Comparison of ENCODE assay signal across 2 cellular contexts in genomic region chr1:234619794-234620247, GRCh38.
A peak's percentile ranks its signal among the peaks of the same experiment; 100 is the strongest.
TF ChIP-seq lines count a peak whose summit lies in the region.

No MANE protein-coding gene starts in this region.

TF ChIP-seq in A549, 52 proteins besides CTCF, POLR2A, EP300 and RAD21 (continued from another document):
- no peak for TF ChIP-seq E2F6 (IDR thresholded peaks at IDR 0.05; ENCODE audit: borderline replicate concordance, low read depth)
- TF ChIP-seq CEBPB (IDR thresholded peaks at IDR 0.05): peak; percentile 54 to 79; a peak in 3 of 4 replicates
- TF ChIP-seq ZSCAN20 (CRISPR knock-in tag; IDR thresholded peaks at IDR 0.05): no peak
- no peak for TF ChIP-seq FOSL2 (IDR thresholded peaks at IDR 0.05)
- TF ChIP-seq FOSL2 (CRISPR knock-in tag; IDR thresholded peaks at IDR 0.05): peak; percentile 10; the same call in 1 of the 2 replicates
- no peak for TF ChIP-seq MYC (IDR thresholded peaks at IDR 0.05; ENCODE audit: borderline replicate concordance, low read length)
- TF ChIP-seq TP53 (CRISPR knock-in tag; IDR thresholded peaks at IDR 0.05): no peak
- TF ChIP-seq BHLHE40 (IDR thresholded peaks at IDR 0.05; ENCODE audit: low read depth, low read length): no peak
- TF ChIP-seq, protein P1, sequence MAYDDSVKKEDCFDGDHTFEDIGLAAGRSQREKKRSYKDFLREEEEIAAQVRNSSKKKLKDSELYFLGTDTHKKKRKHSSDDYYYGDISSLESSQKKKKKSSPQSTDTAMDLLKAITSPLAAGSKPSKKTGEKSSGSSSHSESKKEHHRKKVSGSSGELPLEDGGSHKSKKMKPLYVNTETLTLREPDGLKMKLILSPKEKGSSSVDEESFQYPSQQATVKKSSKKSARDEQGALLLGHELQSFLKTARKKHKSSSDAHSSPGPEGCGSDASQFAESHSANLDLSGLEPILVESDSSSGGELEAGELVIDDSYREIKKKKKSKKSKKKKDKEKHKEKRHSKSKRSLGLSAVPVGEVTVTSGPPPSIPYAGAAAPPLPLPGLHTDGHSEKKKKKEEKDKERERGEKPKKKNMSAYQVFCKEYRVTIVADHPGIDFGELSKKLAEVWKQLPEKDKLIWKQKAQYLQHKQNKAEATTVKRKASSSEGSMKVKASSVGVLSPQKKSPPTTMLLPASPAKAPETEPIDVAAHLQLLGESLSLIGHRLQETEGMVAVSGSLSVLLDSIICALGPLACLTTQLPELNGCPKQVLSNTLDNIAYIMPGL (CRISPR knock-in tag; IDR thresholded peaks at IDR 0.05; ENCODE audit: borderline replicate concordance): no peak
- no peak for TF ChIP-seq HOXB13 (CRISPR knock-in tag; IDR thresholded peaks at IDR 0.05; ENCODE audit: low read depth)
- TF ChIP-seq SMC3 (IDR thresholded peaks at IDR 0.05): 0 out of 3 replicates have a peak, but pooled peaks have one; percentile 10
- TF ChIP-seq ESRRA (IDR thresholded peaks at IDR 0.05; ENCODE audit: borderline replicate concordance, low read length): no peak
- TF ChIP-seq CBX2 (IDR thresholded peaks at IDR 0.05; ENCODE audit: borderline replicate concordance, low read depth): no peak
- no peak for TF ChIP-seq GATA3 (IDR thresholded peaks at IDR 0.05; ENCODE audit: borderline replicate concordance)
- TF ChIP-seq TFCP2L1 (CRISPR knock-in tag; IDR thresholded peaks at IDR 0.05): no peak

TF ChIP-seq in HepG2, 621 proteins besides CTCF, POLR2A, EP300 and RAD21 (continued from another document and continues in another):
- peak; percentile 83 for TF ChIP-seq ATF2 (CRISPR knock-in tag; IDR thresholded peaks at IDR 0.05)
- TF ChIP-seq GRHL1 (CRISPR knock-in tag; conservative IDR thresholded peaks at IDR 0.05): no peak
- no peak for TF ChIP-seq MYC (CRISPR knock-in tag; IDR thresholded peaks at IDR 0.05; ENCODE audit: borderline replicate concordance)
- TF ChIP-seq ZNF644 (CRISPR knock-in tag; IDR thresholded peaks at IDR 0.05; ENCODE audit: low read depth): 0 out of 2 replicates have a peak, but pooled peaks have one; percentile 9
- TF ChIP-seq SPEN (CRISPR knock-in tag; IDR thresholded peaks at IDR 0.05; ENCODE audit: low read depth): no peak
- no peak for TF ChIP-seq ZNF512B (CRISPR knock-in tag; IDR thresholded peaks at IDR 0.05; ENCODE audit: borderline replicate concordance)
- no peak for TF ChIP-seq WIZ (CRISPR knock-in tag; IDR thresholded peaks at IDR 0.05)
- TF ChIP-seq ZNF234 (CRISPR knock-in tag; conservative IDR thresholded peaks at IDR 0.05): no peak
- TF ChIP-seq RFX3 (CRISPR knock-in tag; IDR thresholded peaks at IDR 0.05): no peak
- peak; percentile 86 for TF ChIP-seq SMAD3 (CRISPR knock-in tag; IDR thresholded peaks at IDR 0.05)
- no peak for TF ChIP-seq ZNF121 (CRISPR knock-in tag; IDR thresholded peaks at IDR 0.05)
- TF ChIP-seq PHF21A (CRISPR knock-in tag; IDR thresholded peaks at IDR 0.05): peak; percentile 51; the same call in 1 of the 2 replicates
- TF ChIP-seq ZNF883 (CRISPR knock-in tag; IDR thresholded peaks at IDR 0.05; ENCODE audit: not compliant biosample characterization): no peak
- TF ChIP-seq SOX6 (IDR thresholded peaks at IDR 0.05): no peak
- peak; percentile 93 for TF ChIP-seq SOX6 (CRISPR knock-in tag; IDR thresholded peaks at IDR 0.05)
- peak; percentile 99 for TF ChIP-seq MED1 (CRISPR knock-in tag; IDR thresholded peaks at IDR 0.05)
- no peak for TF ChIP-seq PRPF4 (IDR thresholded peaks at IDR 0.05; ENCODE audit: low read depth, low read length, poor library complexity, severe bottlenecking)
- TF ChIP-seq ZNF816 (CRISPR knock-in tag; IDR thresholded peaks at IDR 0.05; ENCODE audit: borderline replicate concordance): peak; percentile 64
- TF ChIP-seq, protein P2, sequence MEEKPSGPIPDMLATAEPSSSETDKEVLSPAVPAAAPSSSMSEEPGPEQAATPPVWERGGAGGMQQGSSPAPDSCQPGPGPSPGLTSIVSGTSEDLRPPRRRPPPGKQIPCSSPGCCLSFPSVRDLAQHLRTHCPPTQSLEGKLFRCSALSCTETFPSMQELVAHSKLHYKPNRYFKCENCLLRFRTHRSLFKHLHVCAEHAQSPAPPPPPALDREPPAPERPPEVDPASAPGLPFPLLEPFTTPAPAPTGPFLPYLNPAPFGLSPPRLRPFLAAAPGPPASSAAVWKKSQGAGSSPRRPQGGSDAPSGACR (CRISPR knock-in tag; IDR thresholded peaks at IDR 0.05): no peak
- TF ChIP-seq NFE2L2 (IDR thresholded peaks at IDR 0.05; ENCODE audit: low read length): no peak
- TF ChIP-seq ZMYM4 (CRISPR knock-in tag; IDR thresholded peaks at IDR 0.05): no peak; the same call in 1 of the 2 replicates
- no peak for TF ChIP-seq ZNF124 (CRISPR knock-in tag; IDR thresholded peaks at IDR 0.05)
- TF ChIP-seq ZNF784 (CRISPR knock-in tag; IDR thresholded peaks at IDR 0.05; ENCODE audit: borderline replicate concordance): no peak
- TF ChIP-seq GTF3A (CRISPR knock-in tag; conservative IDR thresholded peaks at IDR 0.05): no peak
- TF ChIP-seq ZMYM2 (CRISPR knock-in tag; IDR thresholded peaks at IDR 0.05): no peak
- peak; percentile 99 for TF ChIP-seq ZNF205 (CRISPR knock-in tag; IDR thresholded peaks at IDR 0.05)
- no peak for TF ChIP-seq ZNF781 (CRISPR knock-in tag; IDR thresholded peaks at IDR 0.05; ENCODE audit: borderline replicate concordance, not compliant biosample characterization)
- TF ChIP-seq CHCHD3 (CRISPR knock-in tag; IDR thresholded peaks at IDR 0.05): no peak
- TF ChIP-seq MLXIP (CRISPR knock-in tag; IDR thresholded peaks at IDR 0.05; ENCODE audit: borderline replicate concordance): no peak
- TF ChIP-seq PRDM4 (CRISPR knock-in tag; IDR thresholded peaks at IDR 0.05; ENCODE audit: borderline replicate concordance): no peak
- TF ChIP-seq HMGA1 (CRISPR knock-in tag; conservative IDR thresholded peaks at IDR 0.05): no peak
- TF ChIP-seq DNMT1 (CRISPR knock-in tag; IDR thresholded peaks at IDR 0.05): no peak
- TF ChIP-seq MAFF (IDR thresholded peaks at IDR 0.05; ENCODE audit: low read depth, low read length): no peak
- no peak for TF ChIP-seq NFIB (CRISPR knock-in tag; IDR thresholded peaks at IDR 0.05; ENCODE audit: borderline replicate concordance)
- no peak for TF ChIP-seq ZNF660 (CRISPR knock-in tag; IDR thresholded peaks at IDR 0.05; ENCODE audit: borderline replicate concordance, low read depth)
- TF ChIP-seq GZF1 (CRISPR knock-in tag; IDR thresholded peaks at IDR 0.05): no peak
- TF ChIP-seq DMTF1 (CRISPR knock-in tag; IDR thresholded peaks at IDR 0.05): no peak
- TF ChIP-seq GTF2F1 (IDR thresholded peaks at IDR 0.05; ENCODE audit: low read length): no peak
- no peak for TF ChIP-seq AHR (CRISPR knock-in tag; IDR thresholded peaks at IDR 0.05)
- no peak for TF ChIP-seq ZNF543 (CRISPR knock-in tag; IDR thresholded peaks at IDR 0.05)
- TF ChIP-seq KAT8 (CRISPR knock-in tag; IDR thresholded peaks at IDR 0.05): peak; percentile 69; the same call in 1 of the 2 replicates
- TF ChIP-seq HDAC1 (CRISPR knock-in tag; IDR thresholded peaks at IDR 0.05): no peak; the same call in 1 of the 2 replicates
- no peak for TF ChIP-seq YY1 (IDR thresholded peaks at IDR 0.05; ENCODE audit: insufficient read depth, insufficient replicate concordance, low read depth, low read length)
- TF ChIP-seq SRSF1 (optimal IDR thresholded peaks at IDR 0.05; ENCODE audit: low read depth, low read length): no peak
